In the genomic region with DNA sequence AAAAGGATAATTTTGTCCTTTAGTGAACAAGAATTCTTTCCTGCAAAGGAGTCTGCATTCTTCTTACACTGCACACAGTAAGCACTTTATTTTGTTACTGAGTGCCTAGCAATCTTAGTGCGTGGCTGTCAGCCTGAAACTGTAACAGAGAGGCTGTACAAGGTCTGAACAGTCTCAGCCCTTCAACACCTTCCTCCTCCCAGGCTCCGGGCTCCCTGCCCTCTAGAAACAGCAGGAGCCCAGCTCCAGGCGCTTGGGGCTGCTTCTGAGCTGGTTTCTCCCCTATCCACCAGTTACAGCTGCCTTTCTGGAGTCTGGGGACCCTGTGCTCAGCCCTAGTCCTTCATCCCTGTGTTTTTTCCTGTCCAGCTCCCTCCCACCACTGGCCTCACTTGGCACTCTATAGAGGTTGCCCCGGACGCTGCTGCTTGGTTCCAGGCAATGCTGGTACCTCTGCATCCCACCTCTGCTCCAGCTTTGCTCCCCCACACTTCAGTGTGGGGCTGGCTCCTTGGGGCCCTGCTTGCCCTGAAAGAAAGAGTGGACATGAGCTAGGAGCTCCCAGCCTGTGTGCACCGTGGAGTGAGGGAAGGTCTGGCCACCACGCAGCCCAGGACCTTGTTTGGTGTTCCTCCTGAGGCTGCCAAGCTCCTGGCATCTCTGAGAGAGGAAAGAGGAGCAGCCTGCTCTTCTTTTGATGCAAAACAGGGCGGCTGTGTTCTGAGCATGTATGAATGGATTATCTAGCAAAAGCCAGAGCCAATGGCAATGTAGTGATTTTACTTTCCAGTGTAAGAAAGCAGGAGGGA, we compare ENCODE assay signal across 1 cellular context.
TF ChIP-seq lines count a peak whose summit lies in the region.

No MANE protein-coding gene starts in this region.

TF ChIP-seq in GM23338, 12 proteins besides CTCF, POLR2A, EP300 and RAD21:
- TF ChIP-seq, protein P1, sequence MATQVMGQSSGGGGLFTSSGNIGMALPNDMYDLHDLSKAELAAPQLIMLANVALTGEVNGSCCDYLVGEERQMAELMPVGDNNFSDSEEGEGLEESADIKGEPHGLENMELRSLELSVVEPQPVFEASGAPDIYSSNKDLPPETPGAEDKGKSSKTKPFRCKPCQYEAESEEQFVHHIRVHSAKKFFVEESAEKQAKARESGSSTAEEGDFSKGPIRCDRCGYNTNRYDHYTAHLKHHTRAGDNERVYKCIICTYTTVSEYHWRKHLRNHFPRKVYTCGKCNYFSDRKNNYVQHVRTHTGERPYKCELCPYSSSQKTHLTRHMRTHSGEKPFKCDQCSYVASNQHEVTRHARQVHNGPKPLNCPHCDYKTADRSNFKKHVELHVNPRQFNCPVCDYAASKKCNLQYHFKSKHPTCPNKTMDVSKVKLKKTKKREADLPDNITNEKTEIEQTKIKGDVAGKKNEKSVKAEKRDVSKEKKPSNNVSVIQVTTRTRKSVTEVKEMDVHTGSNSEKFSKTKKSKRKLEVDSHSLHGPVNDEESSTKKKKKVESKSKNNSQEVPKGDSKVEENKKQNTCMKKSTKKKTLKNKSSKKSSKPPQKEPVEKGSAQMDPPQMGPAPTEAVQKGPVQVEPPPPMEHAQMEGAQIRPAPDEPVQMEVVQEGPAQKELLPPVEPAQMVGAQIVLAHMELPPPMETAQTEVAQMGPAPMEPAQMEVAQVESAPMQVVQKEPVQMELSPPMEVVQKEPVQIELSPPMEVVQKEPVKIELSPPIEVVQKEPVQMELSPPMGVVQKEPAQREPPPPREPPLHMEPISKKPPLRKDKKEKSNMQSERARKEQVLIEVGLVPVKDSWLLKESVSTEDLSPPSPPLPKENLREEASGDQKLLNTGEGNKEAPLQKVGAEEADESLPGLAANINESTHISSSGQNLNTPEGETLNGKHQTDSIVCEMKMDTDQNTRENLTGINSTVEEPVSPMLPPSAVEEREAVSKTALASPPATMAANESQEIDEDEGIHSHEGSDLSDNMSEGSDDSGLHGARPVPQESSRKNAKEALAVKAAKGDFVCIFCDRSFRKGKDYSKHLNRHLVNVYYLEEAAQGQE (IDR thresholded peaks at IDR 0.05; ENCODE audit: unreplicated experiment) = no peak
- no peak for TF ChIP-seq STAT1 (IDR thresholded peaks at IDR 0.05; ENCODE audit: unreplicated experiment)
- no peak for TF ChIP-seq POLR2AphosphoS5 (IDR thresholded peaks at IDR 0.05; ENCODE audit: low read depth)
- no peak for TF ChIP-seq ZNF331 (CRISPR knock-in tag; IDR thresholded peaks at IDR 0.05; ENCODE audit: low read depth)
- no peak for TF ChIP-seq EZH2phosphoT487 (IDR thresholded peaks at IDR 0.05; ENCODE audit: unreplicated experiment)
- TF ChIP-seq ZNF114 (CRISPR knock-in tag; IDR thresholded peaks at IDR 0.05) = no peak
- no peak for TF ChIP-seq JUNB (IDR thresholded peaks at IDR 0.05; ENCODE audit: unreplicated experiment)
- TF ChIP-seq NANOG (IDR thresholded peaks at IDR 0.05; ENCODE audit: borderline replicate concordance) = no peak
- no peak for TF ChIP-seq ETS1 (IDR thresholded peaks at IDR 0.05)
- no peak for TF ChIP-seq CREB1 (CRISPR knock-in tag; IDR thresholded peaks at IDR 0.05; ENCODE audit: low read depth)
